In genomic region chr7:157233677-157234076, GRCh38 we compare ENCODE assay signal across 38 cellular contexts.
DNase-seq lines count a peak whose midpoint lies in the region; ATAC-seq, FAIRE-seq and TF ChIP-seq lines count a peak whose summit lies in the region.
"Had no signal": no experiment of that assay in that cellular context is flagged by ENCODE, and none has a peak within 500 bp of the region (broad histone marks: within the 10 kb centered on the region; RNA-seq: fewer than 3 reads in every experiment).

No MANE protein-coding gene starts in this region.

- no peak overlapping the region for H2AFZ ChIP-seq in GM23248
- H2AFZ ChIP-seq: hepatocyte, PC-9 had no signal

- no peak for TF ChIP-seq CTCF in bronchial epithelial cell (IDR thresholded peaks at IDR 0.05; ENCODE audit: insufficient read depth, low read length, severe bottlenecking)

- H3K4me3 ChIP-seq in GM23248 (no peak overlapping the region), bronchial epithelial cell (ENCODE audit: low read depth, low read length) (no peak overlapping the region)
- H3K4me3 ChIP-seq: adrenal gland, hepatocyte, lung, mucosa of descending colon, PC-9, tibial nerve had no signal

- ATAC-seq in HG03039 (IDR thresholded peaks at IDR 0.05; ENCODE audit: unreplicated experiment) (no peak), HG03378 (IDR thresholded peaks at IDR 0.05; ENCODE audit: unreplicated experiment) (no peak), sciatic nerve (no peak)
- ATAC-seq: activated CD8-positive, alpha-beta T cell treated with anti-CD3 and anti-CD28 coated beads for 36 hours; mucosa of descending colon; natural killer cell treated with Interleukin-12 subunit alpha and Interleukin-12 subunit beta and Interleukin-15 and Interleukin-18, amount 100 ng/mL, for 72 hours had no signal

- H3K36me3 ChIP-seq in GM23248 (ENCODE audit: low read depth) (peaks cover 18% of the 10 kb centered on the region), bronchial epithelial cell (ENCODE audit: control insufficient read depth, insufficient read depth, low read length) (peaks cover 15% of the 10 kb centered on the region)

- in situ Hi-C loops in GM23248 (cut with MboI), result no loop called here

- H3K79me2 ChIP-seq in GM23248 (ENCODE audit: insufficient read depth), result peaks cover 23% of the 10 kb centered on the region

- WGBS in GM23248 (ENCODE audit: low coverage in 1 of 2, low lambda C conversion rate in 2 of 2, missing lambda C conversion rate in 2 of 2), 2 experiments, result 13 to 21% methylated on average over 2 of the region's 2 CpGs

- H3K4me1 ChIP-seq in GM23248 (ENCODE audit: insufficient read depth), result peaks cover 31% of the 10 kb centered on the region
- H3K4me1 ChIP-seq: adrenal gland, Caco-2, tibial nerve had no signal

- intact Hi-C loops in sciatic nerve (cut with DNase I), result no loop called here

- no peak for FAIRE-seq in bronchial epithelial cell (lab: Jason Lieb, UNC)
- FAIRE-seq: colon, frontal cortex had no signal

- H3F3A ChIP-seq in GM23248 (ENCODE audit: insufficient read depth), result peaks cover 42% of the 10 kb centered on the region

- peaks cover 9% of the 10 kb centered on the region; the same call in 1 of the 2 replicates for H4K20me1 ChIP-seq in GM23248 (ENCODE audit: insufficient read depth)

- H3K9me3 ChIP-seq in GM23248 (ENCODE audit: low read depth), result no peaks in the 10 kb centered on the region
- H3K9me3 ChIP-seq: adrenal gland, Caco-2, mucosa of descending colon, tibial nerve had no signal

- peak overlapping the region; percentile 35 for H3K4me2 ChIP-seq in GM23248 (ENCODE audit: unreplicated experiment)
- H3K4me2 ChIP-seq: hepatocyte, PC-9 had no signal

- H3K9me2 ChIP-seq in GM23248 (ENCODE audit: insufficient read depth), result no peaks in the 10 kb centered on the region

- H3K9ac ChIP-seq in GM23248, result no peak overlapping the region

- H3K27me3 ChIP-seq in GM23248 (replicated peaks; ENCODE audit: insufficient read depth) (no peaks in the 10 kb centered on the region), bronchial epithelial cell (ENCODE audit: control insufficient read depth, insufficient read depth, low read length) (no peaks in the 10 kb centered on the region)
- H3K27me3 ChIP-seq: adrenal gland, hepatocyte, tibial nerve had no signal

- H3K27ac ChIP-seq in GM23248, result peak overlapping the region; percentile 22; the same call in 1 of the 2 replicates
- H3K27ac ChIP-seq: adrenal gland, epithelial cell of prostate, hepatocyte, PC-9, tibial nerve had no signal

- DNase-seq in GM23248 (peak; percentile 64), SW480 (ENCODE audit: low spot score) (peak; percentile 16), bronchial epithelial cell (ENCODE audit: low read depth) (peak; percentile 57), glomerular visceral epithelial cell (ENCODE audit: extremely low spot score) (peak; percentile 30), ureter (ENCODE audit: low spot score) (no peak), sciatic nerve (ENCODE audit: low spot score) (no peak)
- DNase-seq: ACHN; activated CD4-positive, CD25-positive, alpha-beta regulatory T cell treated with anti-CD3 and anti-CD28 coated beads, Interleukin-2, amount 50 U/mL, for 72 hours; activated CD8-positive, alpha-beta memory T cell treated with anti-CD3 and anti-CD28 coated beads, Interleukin-2, amount 50 U/mL, for 48 hours; activated CD8-positive, alpha-beta T cell treated with anti-CD3 and anti-CD28 coated beads for 36 hours; activated naive CD4-positive, alpha-beta T cell treated with anti-CD3 and anti-CD28 coated beads, Interleukin-2, amount 10 ng/mL, durations not matched to agents 7 days and 5 days; adrenal gland; C1 segment of cervical spinal cord; Caco-2; effector CD4-positive, alpha-beta T cell; GF-D8; GOT3; KG1; mucosa of descending colon; NCI-H1436; NCI-H2081; NCI-H226; NCI-H69; occipital lobe; PC-9; Right ventricle myocardium superior; stimulated activated CD4-positive, alpha-beta T cell treated with anti-CD3 and anti-CD28 coated beads, Interleukin-15, amount 100 ng/mL, for 24 hours; stimulated activated CD4-positive, alpha-beta T cell treated with anti-CD3 and anti-CD28 coated beads, Interleukin-4, amount 100 ng/mL, for 4 hours; T-helper 2 cell had no signal

Comparison
In these comparisons a context has a peak if more than half of its experiments do, and no peak if none do; other contexts are left out.
1. DNase-seq: peak in GM23248 (single experiment), SW480 (single experiment), bronchial epithelial cell (single experiment) and glomerular visceral epithelial cell (single experiment); none in ureter (single experiment) and sciatic nerve (single experiment).